In the genomic region with DNA sequence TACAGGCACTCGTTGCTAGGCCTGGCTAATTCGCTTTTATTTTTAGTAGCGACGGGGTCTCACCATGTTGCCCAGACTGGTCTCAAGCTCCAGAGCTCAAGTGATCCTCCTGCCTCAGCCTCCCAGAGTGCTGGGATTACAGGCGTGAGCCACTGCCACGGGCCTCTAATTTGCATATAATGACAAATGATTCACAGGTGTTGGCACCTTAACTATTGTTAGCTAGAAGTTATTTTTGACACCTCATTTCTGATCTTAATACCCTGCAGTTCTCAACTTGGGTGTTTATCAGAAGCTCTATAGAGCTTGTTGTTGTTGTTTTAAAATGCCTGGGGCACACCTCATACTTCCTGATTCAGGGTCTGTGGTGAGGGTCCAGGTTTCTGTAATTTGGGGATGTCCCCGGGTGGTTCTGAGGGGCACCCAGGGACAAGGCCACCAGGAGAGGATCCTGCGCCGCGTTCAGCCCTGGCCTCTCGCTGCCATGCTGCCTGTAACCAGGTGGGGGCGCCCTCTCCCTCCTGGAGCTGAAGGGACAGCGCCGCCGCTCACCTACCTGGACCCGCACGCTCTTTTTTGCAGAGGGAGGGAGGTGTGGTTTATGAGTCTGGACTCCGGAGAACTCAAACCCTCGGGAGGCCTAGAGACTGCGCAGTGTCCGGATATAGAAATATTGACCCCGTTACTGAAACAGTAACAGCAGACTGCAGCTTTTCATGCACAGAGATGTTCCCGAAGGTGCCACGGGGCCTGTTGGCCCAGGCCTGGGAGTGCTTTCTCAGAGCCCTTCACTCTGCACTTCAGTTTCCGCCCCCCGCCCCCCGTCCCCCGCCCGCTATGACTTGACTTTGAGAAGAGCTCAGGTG, we compare ENCODE assay signal across 1 cellular context.
TF ChIP-seq lines count a peak whose summit lies in the region.

No MANE protein-coding gene starts in this region.

TF ChIP-seq in HepG2, 621 proteins besides CTCF, POLR2A, EP300 and RAD21 (continued from another document and continues in another):
- no peak for TF ChIP-seq ZKSCAN1 (IDR thresholded peaks at IDR 0.05; ENCODE audit: low read length)
- TF ChIP-seq THAP11 (CRISPR knock-in tag; IDR thresholded peaks at IDR 0.05), result 0 out of 2 replicates have a peak, but pooled peaks have one; percentile 48
- no peak for TF ChIP-seq ETS1 (CRISPR knock-in tag; IDR thresholded peaks at IDR 0.05)
- TF ChIP-seq, protein P1, sequence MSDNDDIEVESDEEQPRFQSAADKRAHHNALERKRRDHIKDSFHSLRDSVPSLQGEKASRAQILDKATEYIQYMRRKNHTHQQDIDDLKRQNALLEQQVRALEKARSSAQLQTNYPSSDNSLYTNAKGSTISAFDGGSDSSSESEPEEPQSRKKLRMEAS (IDR thresholded peaks at IDR 0.05), result peak; percentile 42; the same call in 1 of the 2 replicates
- TF ChIP-seq CC2D1A (CRISPR knock-in tag; IDR thresholded peaks at IDR 0.05), result no peak
- TF ChIP-seq FUBP1 (CRISPR knock-in tag; IDR thresholded peaks at IDR 0.05; ENCODE audit: borderline replicate concordance), result no peak
- TF ChIP-seq KDM6A (CRISPR knock-in tag; IDR thresholded peaks at IDR 0.05; ENCODE audit: low read depth), result no peak
- no peak for TF ChIP-seq NKX3-1 (CRISPR knock-in tag; IDR thresholded peaks at IDR 0.05)
- TF ChIP-seq, protein P2, sequence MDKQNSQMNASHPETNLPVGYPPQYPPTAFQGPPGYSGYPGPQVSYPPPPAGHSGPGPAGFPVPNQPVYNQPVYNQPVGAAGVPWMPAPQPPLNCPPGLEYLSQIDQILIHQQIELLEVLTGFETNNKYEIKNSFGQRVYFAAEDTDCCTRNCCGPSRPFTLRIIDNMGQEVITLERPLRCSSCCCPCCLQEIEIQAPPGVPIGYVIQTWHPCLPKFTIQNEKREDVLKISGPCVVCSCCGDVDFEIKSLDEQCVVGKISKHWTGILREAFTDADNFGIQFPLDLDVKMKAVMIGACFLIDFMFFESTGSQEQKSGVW (CRISPR knock-in tag; IDR thresholded peaks at IDR 0.05; ENCODE audit: borderline replicate concordance), result no peak
- no peak for TF ChIP-seq MAFK (conservative IDR thresholded peaks at IDR 0.05 in 1 of 2, IDR thresholded peaks at IDR 0.05 in 1 of 2; ENCODE audit: low read length in 2 of 2)
- no peak for TF ChIP-seq RAD51 (IDR thresholded peaks at IDR 0.05; ENCODE audit: borderline replicate concordance)
- no peak for TF ChIP-seq FOXA1 (IDR thresholded peaks at IDR 0.05)
- peak; percentile 33; the same call in 1 of the 2 replicates for TF ChIP-seq FOXA1 (CRISPR knock-in tag; IDR thresholded peaks at IDR 0.05)
- TF ChIP-seq, protein P3, sequence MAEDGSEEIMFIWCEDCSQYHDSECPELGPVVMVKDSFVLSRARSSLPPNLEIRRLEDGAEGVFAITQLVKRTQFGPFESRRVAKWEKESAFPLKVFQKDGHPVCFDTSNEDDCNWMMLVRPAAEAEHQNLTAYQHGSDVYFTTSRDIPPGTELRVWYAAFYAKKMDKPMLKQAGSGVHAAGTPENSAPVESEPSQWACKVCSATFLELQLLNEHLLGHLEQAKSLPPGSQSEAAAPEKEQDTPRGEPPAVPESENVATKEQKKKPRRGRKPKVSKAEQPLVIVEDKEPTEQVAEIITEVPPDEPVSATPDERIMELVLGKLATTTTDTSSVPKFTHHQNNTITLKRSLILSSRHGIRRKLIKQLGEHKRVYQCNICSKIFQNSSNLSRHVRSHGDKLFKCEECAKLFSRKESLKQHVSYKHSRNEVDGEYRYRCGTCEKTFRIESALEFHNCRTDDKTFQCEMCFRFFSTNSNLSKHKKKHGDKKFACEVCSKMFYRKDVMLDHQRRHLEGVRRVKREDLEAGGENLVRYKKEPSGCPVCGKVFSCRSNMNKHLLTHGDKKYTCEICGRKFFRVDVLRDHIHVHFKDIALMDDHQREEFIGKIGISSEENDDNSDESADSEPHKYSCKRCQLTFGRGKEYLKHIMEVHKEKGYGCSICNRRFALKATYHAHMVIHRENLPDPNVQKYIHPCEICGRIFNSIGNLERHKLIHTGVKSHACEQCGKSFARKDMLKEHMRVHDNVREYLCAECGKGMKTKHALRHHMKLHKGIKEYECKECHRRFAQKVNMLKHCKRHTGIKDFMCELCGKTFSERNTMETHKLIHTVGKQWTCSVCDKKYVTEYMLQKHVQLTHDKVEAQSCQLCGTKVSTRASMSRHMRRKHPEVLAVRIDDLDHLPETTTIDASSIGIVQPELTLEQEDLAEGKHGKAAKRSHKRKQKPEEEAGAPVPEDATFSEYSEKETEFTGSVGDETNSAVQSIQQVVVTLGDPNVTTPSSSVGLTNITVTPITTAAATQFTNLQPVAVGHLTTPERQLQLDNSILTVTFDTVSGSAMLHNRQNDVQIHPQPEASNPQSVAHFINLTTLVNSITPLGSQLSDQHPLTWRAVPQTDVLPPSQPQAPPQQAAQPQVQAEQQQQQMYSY (CRISPR knock-in tag; IDR thresholded peaks at IDR 0.05), result no peak
- no peak for TF ChIP-seq ZSCAN30 (CRISPR knock-in tag; IDR thresholded peaks at IDR 0.05)
- TF ChIP-seq CREBL2 (CRISPR knock-in tag; IDR thresholded peaks at IDR 0.05; ENCODE audit: borderline replicate concordance), result no peak
- TF ChIP-seq NR0B2 (CRISPR knock-in tag; IDR thresholded peaks at IDR 0.05), result no peak
- 0 out of 2 replicates have a peak, but pooled peaks have one; percentile 22 for TF ChIP-seq ZNF724P (CRISPR knock-in tag; IDR thresholded peaks at IDR 0.05; ENCODE audit: borderline replicate concordance)
- no peak for TF ChIP-seq HMGA1 (CRISPR knock-in tag; conservative IDR thresholded peaks at IDR 0.05)
- TF ChIP-seq PRMT3 (CRISPR knock-in tag; IDR thresholded peaks at IDR 0.05; ENCODE audit: borderline replicate concordance, low read depth), result no peak
- TF ChIP-seq CBX5 (CRISPR knock-in tag; IDR thresholded peaks at IDR 0.05; ENCODE audit: borderline replicate concordance), result peak; percentile 20; the same call in 1 of the 2 replicates
- no peak for TF ChIP-seq ZNF20 (CRISPR knock-in tag; IDR thresholded peaks at IDR 0.05)
- TF ChIP-seq, protein P4, sequence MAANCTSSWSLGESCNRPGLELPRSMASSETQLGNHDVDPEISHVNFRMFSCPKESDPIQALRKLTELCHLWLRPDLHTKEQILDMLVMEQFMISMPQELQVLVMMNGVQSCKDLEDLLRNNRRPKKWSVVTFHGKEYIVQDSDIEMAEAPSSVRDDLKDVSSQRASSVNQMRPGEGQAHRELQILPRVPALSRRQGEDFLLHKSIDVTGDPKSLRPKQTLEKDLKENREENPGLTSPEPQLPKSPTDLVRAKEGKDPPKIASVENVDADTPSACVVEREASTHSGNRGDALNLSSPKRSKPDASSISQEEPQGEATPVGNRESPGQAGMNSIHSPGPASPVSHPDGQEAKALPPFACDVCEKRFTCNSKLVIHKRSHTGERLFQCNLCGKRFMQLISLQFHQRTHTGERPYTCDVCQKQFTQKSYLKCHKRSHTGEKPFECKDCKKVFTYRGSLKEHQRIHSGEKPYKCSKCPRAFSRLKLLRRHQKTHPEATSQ (CRISPR knock-in tag; IDR thresholded peaks at IDR 0.05; ENCODE audit: borderline replicate concordance), result peak; percentile 69; the same call in 1 of the 2 replicates
- TF ChIP-seq ZNF660 (CRISPR knock-in tag; IDR thresholded peaks at IDR 0.05; ENCODE audit: borderline replicate concordance, low read depth), result no peak
- TF ChIP-seq IRF2 (CRISPR knock-in tag; IDR thresholded peaks at IDR 0.05), result peak; percentile 68
- no peak for TF ChIP-seq ADNP (CRISPR knock-in tag; IDR thresholded peaks at IDR 0.05)
- no peak for TF ChIP-seq CBX1 (IDR thresholded peaks at IDR 0.05; ENCODE audit: low read depth)
- TF ChIP-seq TSC22D2 (CRISPR knock-in tag; IDR thresholded peaks at IDR 0.05; ENCODE audit: borderline replicate concordance), result peak; percentile 55; the same call in 1 of the 2 replicates
- no peak for TF ChIP-seq CBX2 (IDR thresholded peaks at IDR 0.05; ENCODE audit: low read depth, low read length)
- TF ChIP-seq CBX2 (CRISPR knock-in tag; IDR thresholded peaks at IDR 0.05; ENCODE audit: low read depth), result no peak
- no peak for TF ChIP-seq ZNF570 (CRISPR knock-in tag; IDR thresholded peaks at IDR 0.05; ENCODE audit: borderline replicate concordance)
- no peak for TF ChIP-seq KDM5B (CRISPR knock-in tag; IDR thresholded peaks at IDR 0.05; ENCODE audit: borderline replicate concordance)
- no peak for TF ChIP-seq ZNF484 (CRISPR knock-in tag; IDR thresholded peaks at IDR 0.05; ENCODE audit: borderline replicate concordance, low read depth)
- no peak for TF ChIP-seq ZNF598 (CRISPR knock-in tag; IDR thresholded peaks at IDR 0.05; ENCODE audit: borderline replicate concordance)
- no peak for TF ChIP-seq MBD4 (IDR thresholded peaks at IDR 0.05; ENCODE audit: borderline replicate concordance, low read length)
- TF ChIP-seq ZBTB21 (CRISPR knock-in tag; IDR thresholded peaks at IDR 0.05), result no peak
- no peak for TF ChIP-seq ZNF674 (CRISPR knock-in tag; IDR thresholded peaks at IDR 0.05; ENCODE audit: low read depth)
- no peak; the same call in 1 of the 2 replicates for TF ChIP-seq ZNF766 (CRISPR knock-in tag; IDR thresholded peaks at IDR 0.05; ENCODE audit: borderline replicate concordance)
- no peak for TF ChIP-seq ZNF577 (CRISPR knock-in tag; IDR thresholded peaks at IDR 0.05; ENCODE audit: borderline replicate concordance, low read depth)
- no peak for TF ChIP-seq ZNF343 (CRISPR knock-in tag; IDR thresholded peaks at IDR 0.05)
- 0 out of 2 replicates have a peak, but pooled peaks have one; percentile 37 for TF ChIP-seq CAMTA2 (CRISPR knock-in tag; IDR thresholded peaks at IDR 0.05; ENCODE audit: borderline replicate concordance)
- peak; percentile 8; the same call in 1 of the 2 replicates for TF ChIP-seq SRY (CRISPR knock-in tag; IDR thresholded peaks at IDR 0.05)
- TF ChIP-seq, protein P5, sequence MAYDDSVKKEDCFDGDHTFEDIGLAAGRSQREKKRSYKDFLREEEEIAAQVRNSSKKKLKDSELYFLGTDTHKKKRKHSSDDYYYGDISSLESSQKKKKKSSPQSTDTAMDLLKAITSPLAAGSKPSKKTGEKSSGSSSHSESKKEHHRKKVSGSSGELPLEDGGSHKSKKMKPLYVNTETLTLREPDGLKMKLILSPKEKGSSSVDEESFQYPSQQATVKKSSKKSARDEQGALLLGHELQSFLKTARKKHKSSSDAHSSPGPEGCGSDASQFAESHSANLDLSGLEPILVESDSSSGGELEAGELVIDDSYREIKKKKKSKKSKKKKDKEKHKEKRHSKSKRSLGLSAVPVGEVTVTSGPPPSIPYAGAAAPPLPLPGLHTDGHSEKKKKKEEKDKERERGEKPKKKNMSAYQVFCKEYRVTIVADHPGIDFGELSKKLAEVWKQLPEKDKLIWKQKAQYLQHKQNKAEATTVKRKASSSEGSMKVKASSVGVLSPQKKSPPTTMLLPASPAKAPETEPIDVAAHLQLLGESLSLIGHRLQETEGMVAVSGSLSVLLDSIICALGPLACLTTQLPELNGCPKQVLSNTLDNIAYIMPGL (CRISPR knock-in tag; IDR thresholded peaks at IDR 0.05; ENCODE audit: borderline replicate concordance in 1 of 2, low read depth in 1 of 2), result peak; percentile 95 to 96
- TF ChIP-seq HES4 (CRISPR knock-in tag; IDR thresholded peaks at IDR 0.05; ENCODE audit: borderline replicate concordance), result no peak; the same call in 1 of the 2 replicates
- TF ChIP-seq ZNF782 (CRISPR knock-in tag; IDR thresholded peaks at IDR 0.05; ENCODE audit: borderline replicate concordance), result no peak; the same call in 1 of the 2 replicates
- no peak for TF ChIP-seq ZBTB2 (CRISPR knock-in tag; IDR thresholded peaks at IDR 0.05; ENCODE audit: low read depth)
- TF ChIP-seq, protein P6, sequence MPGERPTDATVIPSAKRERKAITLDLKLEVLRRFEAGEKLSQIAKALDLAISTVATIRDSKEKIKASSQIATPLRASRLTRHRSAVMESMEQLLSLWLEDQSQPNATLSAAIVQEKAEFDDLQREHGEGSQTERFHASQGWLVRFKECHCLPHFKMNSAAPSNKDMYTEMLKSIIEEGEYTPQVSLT (CRISPR knock-in tag; IDR thresholded peaks at IDR 0.05; ENCODE audit: borderline replicate concordance, low read depth), result no peak
- TF ChIP-seq ZZZ3 (CRISPR knock-in tag; IDR thresholded peaks at IDR 0.05; ENCODE audit: borderline replicate concordance), result no peak
